Comparison of ENCODE assay signal across 18 cellular contexts in the genomic region with DNA sequence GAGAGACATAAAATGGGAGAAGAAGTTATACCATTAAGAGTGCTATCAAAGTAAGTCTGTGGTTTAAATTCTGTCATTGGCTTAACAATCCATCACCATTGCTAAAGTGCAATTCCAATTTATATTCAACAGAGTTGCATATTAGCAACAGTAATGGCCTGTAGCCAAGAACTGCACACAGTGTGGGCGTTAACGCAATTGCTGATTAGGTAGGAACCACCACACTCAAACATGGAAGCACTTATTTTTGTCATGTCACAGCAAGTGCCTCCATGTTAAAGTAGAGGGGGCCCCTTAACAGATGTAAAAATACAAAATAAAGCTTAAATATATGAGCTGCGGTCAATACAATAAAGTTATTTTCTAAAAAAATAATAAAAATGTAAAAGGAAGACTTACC.
"Had no signal": no experiment of that assay in that cellular context is flagged by ENCODE, and none has a peak within 500 bp of the region (broad histone marks: within the 10 kb centered on the region; RNA-seq: fewer than 3 reads in every experiment).

No MANE protein-coding gene starts in this region.

- FAIRE-seq: bronchial epithelial cell, endothelial cell of umbilical vein had no signal

- H3K4me3 ChIP-seq: gastrocnemius medialis, lung, spleen, transverse colon had no signal

- DNase-seq: activated CD8-positive, alpha-beta memory T cell treated with anti-CD3 and anti-CD28 coated beads, Interleukin-2, amount 50 U/mL, for 4 hours; activated CD8-positive, alpha-beta T cell treated with anti-CD3 and anti-CD28 coated beads for 36 hours; activated naive CD8-positive, alpha-beta T cell treated with anti-CD3 and anti-CD28 coated beads, Interleukin-2, amount 10 ng/mL, durations not matched to agents 7 days and 5 days; activated T-cell treated with anti-CD3 and anti-CD28 coated beads, Interleukin-2, amount 50 U/mL, for 72 hours; anterior cingulate cortex; gastrocnemius medialis; left cardiac atrium; naive thymus-derived CD4-positive, alpha-beta T cell; posterior cingulate gyrus; spleen; stimulated activated CD4-positive, alpha-beta T cell treated with anti-CD3 and anti-CD28 coated beads, Interleukin-1b, Interleukin-23, amount 100 ng/mL, for 48 hours; stimulated activated naive CD4-positive, alpha-beta T cell; substantia nigra; T-helper 9 cell; transverse colon had no signal

- H3K4me1 ChIP-seq: gastrocnemius medialis, transverse colon had no signal

- H3K9me3 ChIP-seq: gastrocnemius medialis, spleen, transverse colon had no signal

- H3K27ac ChIP-seq: gastrocnemius medialis, spleen, transverse colon had no signal

- H3K27me3 ChIP-seq: gastrocnemius medialis, spleen, transverse colon had no signal
